18 cellular contexts compared by ENCODE assay signal in genomic region chr5:61635271-61635670, GRCh38.
DNase-seq lines count a peak whose midpoint lies in the region; FAIRE-seq and TF ChIP-seq lines count a peak whose summit lies in the region.
"Had no signal": no experiment of that assay in that cellular context is flagged by ENCODE, and none has a peak within 500 bp of the region (broad histone marks: within the 10 kb centered on the region; RNA-seq: fewer than 3 reads in every experiment).

No MANE protein-coding gene starts in this region.

- no peak overlapping the region for H3K4me3 Mint-ChIP-seq in mesothelial cell of epicardium
- H3K4me3 Mint-ChIP-seq: CD4-positive, CD25-positive, alpha-beta regulatory T cell; GM23338 had no signal

- no peak overlapping the region for H3K27ac Mint-ChIP-seq in mesothelial cell of epicardium
- H3K27ac Mint-ChIP-seq: CD4-positive, CD25-positive, alpha-beta regulatory T cell; GM23338 had no signal

- no peaks in the 10 kb centered on the region for H3K36me3 ChIP-seq in endothelial cell of umbilical vein (ENCODE audit: control insufficient read depth in 2 of 2, extremely low read depth in 1 of 2, insufficient read depth in 2 of 2, low read length in 2 of 2)
- H3K36me3 ChIP-seq: BLaER1 treated with 17β-estradiol and CSF1 and Interleukin-3, amounts not matched to agents 10 nM and 100 nM had no signal

- peaks cover 0 to 3% of the 10 kb centered on the region in 2 experiments for H3K27me3 ChIP-seq in endothelial cell of umbilical vein (ENCODE audit: control insufficient read depth in 2 of 2, insufficient read depth in 2 of 2, low read length in 2 of 2)
- H3K27me3 ChIP-seq: BLaER1 treated with 17β-estradiol and CSF1 and Interleukin-3, amounts not matched to agents 10 nM and 100 nM had no signal

- H3K27ac ChIP-seq in angular gyrus (ENCODE audit: low read depth, low read length) (peak overlapping the region; percentile 68), endothelial cell of umbilical vein (ENCODE audit: insufficient read depth, low read depth, low read length) (no peak overlapping the region), substantia nigra (ENCODE audit: low read depth, low read length, poor library complexity, severe bottlenecking) (peak overlapping the region; percentile 95)
- H3K27ac ChIP-seq: BLaER1 treated with 17β-estradiol and CSF1 and Interleukin-3, amounts not matched to agents 10 nM and 100 nM had no signal

- no peaks in the 10 kb centered on the region for H3K79me2 ChIP-seq in endothelial cell of umbilical vein (ENCODE audit: control insufficient read depth, insufficient read depth, low read length)

- peaks cover 24% of the 10 kb centered on the region for H3K4me1 Mint-ChIP-seq in mesothelial cell of epicardium
- H3K4me1 Mint-ChIP-seq: CD4-positive, CD25-positive, alpha-beta regulatory T cell had no signal

- TF ChIP-seq POLR2A in endothelial cell of umbilical vein (IDR thresholded peaks at IDR 0.05; ENCODE audit: low read depth, low read length) = no peak

- peaks cover 4% of the 10 kb centered on the region for H3K4me1 ChIP-seq in endothelial cell of umbilical vein (ENCODE audit: control insufficient read depth, extremely low read depth, insufficient read depth, low read length)
- H3K4me1 ChIP-seq: BLaER1 treated with 17β-estradiol and CSF1 and Interleukin-3, amounts not matched to agents 10 nM and 100 nM had no signal

- H2AFZ ChIP-seq in endothelial cell of umbilical vein (ENCODE audit: low read depth, low read length) = peak overlapping the region; percentile 17

- no peak for FAIRE-seq in endothelial cell of umbilical vein (lab: Jason Lieb, UNC)
- FAIRE-seq: GM12878, GM18507 had no signal

- H3K9me3 Mint-ChIP-seq in mesothelial cell of epicardium = no peaks in the 10 kb centered on the region
- H3K9me3 Mint-ChIP-seq: GM23338 had no signal

- dilution Hi-C loops in endothelial cell of umbilical vein (cut with MboI; ENCODE audit: extremely low pct_ligation_motif_present, low sequenced_read_pairs) = no loop called here

- DNase-seq in endothelial cell of umbilical vein (ENCODE audit: low read depth, low spot score) (no peak), medulla oblongata (ENCODE audit: extremely low spot score) (peak; percentile 78), substantia nigra (lab: John Stamatoyannopoulos, UW) (no peak), mesothelial cell of epicardium (ENCODE audit: low spot score in 2 of 2, unreplicated experiment in 2 of 2) (no peak), NCI-H2029 (lab: John Stamatoyannopoulos, UW) (no peak), HT-29 (ENCODE audit: low spot score) (no peak)
- DNase-seq in activated naive CD4-positive, alpha-beta T cell (lab: John Stamatoyannopoulos, UW) = no peak
- DNase-seq: ACHN; Calu3; CD4-positive, CD25-positive, alpha-beta regulatory T cell; DMS 273 treated with DMSO at 0.1 percent for 48 hours; DMS79; H7 had no signal

- H3K9me3 ChIP-seq in endothelial cell of umbilical vein (replicated peaks; ENCODE audit: control insufficient read depth, insufficient read depth, low read length) = no peaks in the 10 kb centered on the region
- H3K9me3 ChIP-seq: BLaER1 treated with 17β-estradiol and CSF1 and Interleukin-3, amounts not matched to agents 10 nM and 100 nM had no signal

- H3K4me2 ChIP-seq in endothelial cell of umbilical vein (ENCODE audit: insufficient read depth, low read length) = no peak overlapping the region
- H3K4me2 ChIP-seq: BLaER1 treated with 17β-estradiol and CSF1 and Interleukin-3, amounts not matched to agents 10 nM and 100 nM; GM23338 had no signal

- intact Hi-C loops in endothelial cell of umbilical vein (cut with micrococcal nuclease) = no loop called here

- CTCF ChIA-PET in endothelial cell of umbilical vein (lab: Charles Lee) = no interaction called here

- H3K36me3 Mint-ChIP-seq in mesothelial cell of epicardium = no peaks in the 10 kb centered on the region
- H3K36me3 Mint-ChIP-seq: CD4-positive, CD25-positive, alpha-beta regulatory T cell had no signal

- no peaks in the 10 kb centered on the region for H4K20me1 ChIP-seq in endothelial cell of umbilical vein (replicated peaks; ENCODE audit: control insufficient read depth, extremely low read depth, insufficient read depth, low read length)
- H4K20me1 ChIP-seq: BLaER1 treated with 17β-estradiol and CSF1 and Interleukin-3, amounts not matched to agents 10 nM and 100 nM had no signal

- no peaks in the 10 kb centered on the region for H3K9me1 ChIP-seq in endothelial cell of umbilical vein (replicated peaks; ENCODE audit: control insufficient read depth, extremely low read depth, insufficient read depth, low read length)

- no TSS peak for BruUV-seq in endothelial cell of umbilical vein (replicated peaks; lab: Mats Ljungman, UMichigan)

- no peak overlapping the region for H3K9ac ChIP-seq in endothelial cell of umbilical vein (replicated peaks; ENCODE audit: extremely low read depth, insufficient read depth, low read length)
- H3K9ac ChIP-seq: BLaER1 treated with 17β-estradiol and CSF1 and Interleukin-3, amounts not matched to agents 10 nM and 100 nM had no signal

- no peak overlapping the region for H3K4me3 ChIP-seq in endothelial cell of umbilical vein (replicated peaks in 1 of 3; ENCODE audit: insufficient read depth in 1 of 3, low read depth in 1 of 3, low read length in 3 of 3)
- H3K4me3 ChIP-seq: BLaER1 treated with 17β-estradiol and CSF1 and Interleukin-3, amounts not matched to agents 10 nM and 100 nM; GM12878; GM23338 had no signal

- POLR2A ChIA-PET in endothelial cell of umbilical vein (lab: Charles Lee) = no interaction called here

- H3K27me3 Mint-ChIP-seq in mesothelial cell of epicardium (ENCODE audit: low read depth) = no peaks in the 10 kb centered on the region

- TF ChIP-seq CTCF in endothelial cell of umbilical vein (IDR thresholded peaks at IDR 0.05; ENCODE audit: extremely low read depth in 1 of 2, insufficient read depth in 1 of 2, low read depth in 1 of 2, low read length in 2 of 2) = no peak
- TF ChIP-seq CTCF in mesothelial cell of epicardium (IDR thresholded peaks at IDR 0.05; ENCODE audit: unreplicated experiment) = no peak

TF ChIP-seq in endothelial cell of umbilical vein, 7 proteins besides CTCF, POLR2A, EP300 and RAD21:
- TF ChIP-seq MAX (IDR thresholded peaks at IDR 0.05; ENCODE audit: insufficient read depth, insufficient read length) = no peak
- TF ChIP-seq FOS (IDR thresholded peaks at IDR 0.05; ENCODE audit: borderline replicate concordance, insufficient read depth, low read length) = no peak
- TF ChIP-seq EZH2 (IDR thresholded peaks at IDR 0.05; ENCODE audit: borderline replicate concordance, low read depth, low read length, severe bottlenecking) = no peak
- no peak for TF ChIP-seq MYC (IDR thresholded peaks at IDR 0.05; ENCODE audit: low read depth, low read length)
- TF ChIP-seq GATA2 (IDR thresholded peaks at IDR 0.05; ENCODE audit: insufficient read depth, insufficient read length, low read depth, low read length) = no peak
- no peak for TF ChIP-seq POLR2AphosphoS5 (IDR thresholded peaks at IDR 0.05; ENCODE audit: insufficient read depth, low read depth, low read length)
- no peak for TF ChIP-seq JUN (IDR thresholded peaks at IDR 0.05; ENCODE audit: borderline replicate concordance, insufficient read depth, insufficient read length, low read depth)
